In genomic region chr15:40680959-40681358, GRCh38 we compare ENCODE assay signal across 7 cellular contexts. TPM values are rescaled to one million over a fixed set of nuclear protein-coding genes. Genes with fewer than 3 reads are reported as not detected.
DNase-seq lines count a peak whose midpoint lies in the region; TF ChIP-seq lines count a peak whose summit lies in the region.
"Not testable (repeated sequence)": the region's sequence is repeated elsewhere in the genome, so short reads cannot be mapped to it uniquely, and the experiment has no call there.

No MANE protein-coding gene starts in this region.

- not testable (repeated sequence) for TF ChIP-seq CTCF in OCI-LY7 (conservative IDR thresholded peaks at IDR 0.05; ENCODE audit: low read length); SU-DHL-6 (IDR thresholded peaks at IDR 0.05; ENCODE audit: insufficient read depth, low read length, poor library complexity, severe bottlenecking); osteoblast (IDR thresholded peaks at IDR 0.05; ENCODE audit: extremely low read depth, low read depth, low read length)

- BruUV-seq in OCI-LY7 (replicated peaks; lab: Mats Ljungman, UMichigan) = not testable (repeated sequence)

- H2AFZ ChIP-seq in OCI-LY7 (ENCODE audit: low read length) = peak overlapping the region; percentile 13; the same call in 1 of the 2 replicates
- peak overlapping the region; percentile 28 for H2AFZ ChIP-seq in SU-DHL-6 (ENCODE audit: low read depth, low read length, severe bottlenecking)
- not testable (repeated sequence) for H2AFZ ChIP-seq in osteoblast (ENCODE audit: low read length)

- CTCF ChIA-PET in OCI-LY7 (lab: Charles Lee; ENCODE audit: unreplicated experiment) = not testable (repeated sequence)

- not testable (repeated sequence) for H3K36me3 Mint-ChIP-seq in IgD-negative memory B cell; activated T-helper 2 cell treated with anti-CD3 and anti-CD28 coated beads, Interferon-gamma antibody, Interleukin-2, Interleukin-4, amounts not matched to agents 10 μg/mL and 5 μg/mL and 100 μg/mL, durations not matched to agents 14 hours and 24 hours and 36 hours (ENCODE audit: low read depth)

- intact Hi-C loops in OCI-LY7 (cut with micrococcal nuclease; ENCODE audit: unreplicated experiment); activated T-helper 2 cell treated with anti-CD3 and anti-CD28 coated beads, Interferon-gamma antibody, Interleukin-2, Interleukin-4, amounts not matched to agents 10 μg/mL and 5 μg/mL and 100 μg/mL, durations not matched to agents 14 hours and 24 hours and 36 hours (cut with micrococcal nuclease): not testable (repeated sequence)

- H3K27me3 ChIP-seq in BLaER1; SU-DHL-6 (ENCODE audit: low read length); osteoblast (ENCODE audit: insufficient read depth, low read length): not testable (repeated sequence)

- H3K36me3 ChIP-seq in BLaER1 = peaks cover 13% of the 10 kb centered on the region; the same call in 1 of the 2 replicates
- H3K36me3 ChIP-seq in OCI-LY7 (ENCODE audit: insufficient read depth, low read length); SU-DHL-6 (ENCODE audit: low read length); osteoblast (ENCODE audit: insufficient read depth, low read length): not testable (repeated sequence)

- not testable (repeated sequence) for H3K9me3 Mint-ChIP-seq in IgD-negative memory B cell; activated T-helper 2 cell treated with anti-CD3 and anti-CD28 coated beads, Interferon-gamma antibody, Interleukin-2, Interleukin-4, amounts not matched to agents 10 μg/mL and 5 μg/mL and 100 μg/mL, durations not matched to agents 14 hours and 24 hours and 36 hours

- peaks cover 21% of the 10 kb centered on the region for H3F3A ChIP-seq in SU-DHL-6 (ENCODE audit: insufficient read depth)

- H3K4me1 ChIP-seq in BLaER1 (peaks cover 13% of the 10 kb centered on the region), OCI-LY7 (ENCODE audit: insufficient read depth, low read length, poor library complexity, severe bottlenecking) (peaks cover 19% of the 10 kb centered on the region)
- H3K4me1 ChIP-seq in osteoblast (ENCODE audit: insufficient read depth, low read length) = not testable (repeated sequence)

- H3K27me3 Mint-ChIP-seq in IgD-negative memory B cell; activated T-helper 2 cell treated with anti-CD3 and anti-CD28 coated beads, Interferon-gamma antibody, Interleukin-2, Interleukin-4, amounts not matched to agents 10 μg/mL and 5 μg/mL and 100 μg/mL, durations not matched to agents 14 hours and 24 hours and 36 hours (ENCODE audit: low read depth): not testable (repeated sequence)

- H3K79me2 ChIP-seq in OCI-LY7 (ENCODE audit: insufficient read depth, low read depth, low read length); SU-DHL-6 (ENCODE audit: insufficient read depth, low read length); osteoblast (ENCODE audit: insufficient read depth, low read length): not testable (repeated sequence)

- H3K4me1 Mint-ChIP-seq in IgD-negative memory B cell = peaks cover 12 to 20% (median 13%) of the 10 kb centered on the region in 3 donors
- not testable (repeated sequence) for H3K4me1 Mint-ChIP-seq in activated T-helper 2 cell treated with anti-CD3 and anti-CD28 coated beads, Interferon-gamma antibody, Interleukin-2, Interleukin-4, amounts not matched to agents 10 μg/mL and 5 μg/mL and 100 μg/mL, durations not matched to agents 14 hours and 24 hours and 36 hours (ENCODE audit: low read depth)

- not testable (repeated sequence) for H3K9me2 ChIP-seq in OCI-LY7 (ENCODE audit: insufficient read depth, low read length); SU-DHL-6 (replicated peaks; ENCODE audit: insufficient read depth, low read length)

- not testable (repeated sequence) for H3K4me3 ChIP-seq in BLaER1; OCI-LY7 (ENCODE audit: low read depth, low read length, poor library complexity, severe bottlenecking); SU-DHL-6 (ENCODE audit: insufficient read depth, low read length, poor library complexity, severe bottlenecking); osteoblast (ENCODE audit: insufficient read depth, low read length)

- not testable (repeated sequence) for H3K9me3 ChIP-seq in BLaER1; OCI-LY7 (ENCODE audit: low read length); SU-DHL-6 (ENCODE audit: insufficient read depth, low read length); osteoblast (ENCODE audit: low read depth, low read length)

- POLR2A ChIA-PET in OCI-LY7 (lab: Charles Lee) = interaction anchor here (3.0 kb wide), 1 partner anchor 13 kb away, joined by 9 read pairs; the partner anchor contains the start of gene RAD51

- not testable (repeated sequence) for H3K9ac ChIP-seq in BLaER1
- peak overlapping the region; percentile 28 for H3K9ac ChIP-seq in SU-DHL-6 (ENCODE audit: low read length)

- peak overlapping the region in 2 of 3 donors; percentile 10 to 38 for H3K27ac Mint-ChIP-seq in IgD-negative memory B cell
- H3K27ac Mint-ChIP-seq in activated T-helper 2 cell treated with anti-CD3 and anti-CD28 coated beads, Interferon-gamma antibody, Interleukin-2, Interleukin-4, amounts not matched to agents 10 μg/mL and 5 μg/mL and 100 μg/mL, durations not matched to agents 14 hours and 24 hours and 36 hours = peak overlapping the region; percentile 9

- H3K27ac ChIP-seq in BLaER1 (0 out of 2 replicates have a peak overlapping the region, but pooled peaks have one; percentile 41), OCI-LY7 (ENCODE audit: low read depth, low read length, poor library complexity, severe bottlenecking) (peak overlapping the region; percentile 63), SU-DHL-6 (ENCODE audit: low read depth, low read length) (peak overlapping the region; percentile 94)
- not testable (repeated sequence) for H3K27ac ChIP-seq in osteoblast (ENCODE audit: low read depth, low read length)

- H4K20me1 ChIP-seq in BLaER1; OCI-LY7 (ENCODE audit: insufficient read depth, low read length); SU-DHL-6 (ENCODE audit: low read depth, low read length); osteoblast (ENCODE audit: insufficient read depth, low read length): not testable (repeated sequence)

- H3K4me2 ChIP-seq in BLaER1 (peak overlapping the region; percentile 42; the same call in 1 of the 2 replicates), OCI-LY7 (ENCODE audit: low read length) (peak overlapping the region; percentile 38), SU-DHL-6 (ENCODE audit: low read depth, low read length, poor library complexity, severe bottlenecking) (peak overlapping the region; percentile 58)
- not testable (repeated sequence) for H3K4me2 ChIP-seq in osteoblast (ENCODE audit: insufficient read depth, low read length)

- DNase-seq in MV-4-11 (lab: John Stamatoyannopoulos, UW) (peak; percentile 45), OCI-LY7 (ENCODE audit: low spot score) (peak; percentile 48), osteoblast (ENCODE audit: insufficient read length, low spot score, missing footprints) (peak; percentile 15)
- not testable (repeated sequence) for DNase-seq in activated T-helper 2 cell treated with anti-CD3 and anti-CD28 coated beads, Interferon-gamma antibody, Interleukin-2, Interleukin-4, amounts not matched to agents 10 μg/mL and 5 μg/mL and 100 μg/mL, durations not matched to agents 14 hours and 24 hours and 36 hours (ENCODE audit: low spot score)

- peak overlapping the region in 3 of 4 donors; percentile 5 to 51 (median 43) for H3K4me3 Mint-ChIP-seq in IgD-negative memory B cell
- not testable (repeated sequence) for H3K4me3 Mint-ChIP-seq in activated T-helper 2 cell treated with anti-CD3 and anti-CD28 coated beads, Interferon-gamma antibody, Interleukin-2, Interleukin-4, amounts not matched to agents 10 μg/mL and 5 μg/mL and 100 μg/mL, durations not matched to agents 14 hours and 24 hours and 36 hours (ENCODE audit: low read depth)

RNA-seq across cellular contexts. Expression of gene RAD51, which starts 14.0 kb away (rescaled TPM):
- polyA plus RNA-seq in IgD-negative memory B cell = 0.45 TPM
- 45.8 and 61.9 TPM in 2 replicates for total RNA-seq in OCI-LY7 (2014; rRNA removed; shearing (Covaris generic))
- 86.8 and 107 TPM in 2 replicates for total RNA-seq in OCI-LY7 (2022)
- total RNA-seq in activated T-helper 2 cell treated with anti-CD3 and anti-CD28 coated beads, Interferon-gamma antibody, Interleukin-2, Interleukin-4, amounts not matched to agents 10 μg/mL and 5 μg/mL and 100 μg/mL, durations not matched to agents 14 hours and 24 hours and 36 hours = 51.4 and 53.8 TPM in 2 replicates
- total RNA-seq in osteoblast = 1.8 TPM in 2 replicates

Comparison
In these comparisons a context has a peak if more than half of its experiments do, and no peak if none do; other contexts are left out.
1. RNA of gene RAD51, which starts 14.0 kb away (total RNA-seq): 45.8 to 107 TPM in OCI-LY7 and 51.4 to 53.8 TPM in activated T-helper 2 cell treated with anti-CD3 and anti-CD28 coated beads, Interferon-gamma antibody, Interleukin-2, Interleukin-4, amounts not matched to agents 10 μg/mL and 5 μg/mL and 100 μg/mL, durations not matched to agents 14 hours and 24 hours and 36 hours; 1.8 TPM in osteoblast; every median in the first group is over 10 times any median in the second.